ENCODE assay signal across 11 cellular contexts in genomic region chr15:59522988-59523461, GRCh38.
DNase-seq lines count a peak whose midpoint lies in the region; ATAC-seq lines count a peak whose summit lies in the region.
"Had no signal": no experiment of that assay in that cellular context is flagged by ENCODE, and none has a peak within 500 bp of the region (broad histone marks: within the 10 kb centered on the region; RNA-seq: fewer than 3 reads in every experiment).

No MANE protein-coding gene starts in this region.

- H3K4me3 ChIP-seq in CD8-positive, alpha-beta memory T cell (ENCODE audit: low read length), result peak overlapping the region; percentile 18
- no peak overlapping the region for H3K4me3 ChIP-seq in Jurkat, Clone E6-1 (ENCODE audit: low read length)
- H3K4me3 ChIP-seq: MG63, SJSA1 had no signal

- peak overlapping the region in 2 of 8 donors; percentile 44 to 55 for H3K27ac Mint-ChIP-seq in CD8-positive, alpha-beta memory T cell

- H3K27me3 ChIP-seq in CD8-positive, alpha-beta memory T cell (ENCODE audit: insufficient read depth, low read length, poor library complexity, severe bottlenecking), result no peaks in the 10 kb centered on the region
- H3K27me3 ChIP-seq: MG63, SJSA1 had no signal

- H3K4me1 ChIP-seq in CD8-positive, alpha-beta memory T cell (ENCODE audit: insufficient read depth, low read length), result peaks cover 29% of the 10 kb centered on the region
- H3K4me1 ChIP-seq: SJSA1 had no signal

- intact Hi-C loops in left colon (cut with DNase I, micrococcal nuclease), result no loop called here

- H3K36me3 Mint-ChIP-seq in CD8-positive, alpha-beta memory T cell, result no peaks in the 10 kb centered on the region

- H3K4me1 Mint-ChIP-seq in CD8-positive, alpha-beta memory T cell, result peaks cover 22 to 26% (median 25%) of the 10 kb centered on the region in 3 donors

- peak overlapping the region in 6 of 7 donors; percentile 11 to 79 (median 56) for H3K4me3 Mint-ChIP-seq in CD8-positive, alpha-beta memory T cell

- H3K9me3 ChIP-seq in CD8-positive, alpha-beta memory T cell (ENCODE audit: low read length), result no peaks in the 10 kb centered on the region
- H3K9me3 ChIP-seq: MG63, SJSA1 had no signal

- H3K27ac ChIP-seq in CD8-positive, alpha-beta memory T cell (ENCODE audit: low read depth, low read length), result no peak overlapping the region
- H3K27ac ChIP-seq: SJSA1 had no signal

- no peaks in the 10 kb centered on the region for H3K9me3 Mint-ChIP-seq in CD8-positive, alpha-beta memory T cell

- H3K36me3 ChIP-seq in CD8-positive, alpha-beta memory T cell (ENCODE audit: insufficient read depth, low read length), result no peaks in the 10 kb centered on the region
- H3K36me3 ChIP-seq: MG63, SJSA1 had no signal

- POLR2A ChIA-PET in CD8-positive, alpha-beta memory T cell (lab: Charles Lee), result interaction anchor here (0.6 kb wide), 1 partner anchor 975 kb away, joined by 3 read pairs; no protein-coding TSS in a partner anchor

- CTCF ChIA-PET in CD8-positive, alpha-beta memory T cell (lab: Charles Lee), result interaction anchor here (0.9 to 2.6 kb wide), 3 partner anchors 9 to 566 kb away, joined by 3 to 17 read pairs (median 3); no protein-coding TSS in a partner anchor

- DNase-seq in CD8-positive, alpha-beta memory T cell, result peak; percentile 14 to 88 (median 61)
- peak; percentile 91 for DNase-seq in Jurkat, Clone E6-1 (ENCODE audit: low read depth, low spot score)
- peak; percentile 46 for DNase-seq in activated CD4-positive, alpha-beta T cell treated with anti-CD3 and anti-CD28 coated beads, Interleukin-2, amount 50 U/mL, for 1 hour
- DNase-seq in iPS-NIHi11 (ENCODE audit: low spot score) (peak; percentile 17), COLO829 (ENCODE audit: low spot score) (no peak), AG08396 (ENCODE audit: low spot score) (no peak), left colon (no peak)
- DNase-seq: left ventricle myocardium superior, MG63 had no signal

- H3K27me3 Mint-ChIP-seq in CD8-positive, alpha-beta memory T cell, result peaks cover 15% of the 10 kb centered on the region in 2 donors

- ATAC-seq in HG03025 (IDR thresholded peaks at IDR 0.05; ENCODE audit: low FRiP score, unreplicated experiment) (no peak), left colon (no peak)
- ATAC-seq: left ventricle myocardium superior had no signal

Comparison
In these comparisons a context has a peak if more than half of its experiments do, and no peak if none do; other contexts are left out.
1. DNase-seq: peak in CD8-positive, alpha-beta memory T cell (5 of 5), Jurkat, Clone E6-1 (single experiment), activated CD4-positive, alpha-beta T cell treated with anti-CD3 and anti-CD28 coated beads, Interleukin-2, amount 50 U/mL, for 1 hour (single experiment) and iPS-NIHi11 (single experiment); none in COLO829 (single experiment), AG08396 (single experiment) and left colon (0 of 2).